Comparison of ENCODE assay signal across 8 cellular contexts in genomic region chr5:16666861-16667481, GRCh38. TPM values are rescaled to one million over a fixed set of nuclear protein-coding genes. Genes with fewer than 3 reads are reported as not detected.
DNase-seq lines count a peak whose midpoint lies in the region; ATAC-seq and TF ChIP-seq lines count a peak whose summit lies in the region.

No MANE protein-coding gene starts in this region.

- no peak overlapping the region for H3K27ac ChIP-seq in Peyer's patch
- no peak overlapping the region for H3K27ac ChIP-seq in neural cell (ENCODE audit: low read length)

- H3K36me3 ChIP-seq in Peyer's patch (peaks cover 0 to 52% (median 0%) of the 10 kb centered on the region in 3 donors), endocrine pancreas (ENCODE audit: control insufficient read depth, insufficient read depth, low read length) (no peaks in the 10 kb centered on the region), neural cell (ENCODE audit: insufficient read depth, low read length) (no peaks in the 10 kb centered on the region)

- no peaks in the 10 kb centered on the region for H3K9me2 ChIP-seq in neural cell (ENCODE audit: insufficient read depth, low read length)

- H3K4me3 ChIP-seq in Peyer's patch = no peak overlapping the region
- H3K4me3 ChIP-seq in endocrine pancreas (ENCODE audit: control insufficient read depth, insufficient read depth, low read length) = peak overlapping the region; percentile 32
- no peak overlapping the region for H3K4me3 ChIP-seq in neural cell (ENCODE audit: low read length)

- no peak for TF ChIP-seq EP300 in neural cell (conservative IDR thresholded peaks at IDR 0.05; ENCODE audit: poor library complexity, severe bottlenecking)

- DNase-seq in NCI-H2227 (lab: John Stamatoyannopoulos, UW; ENCODE audit: unreplicated experiment) (peak; percentile 38), NCI-H2227 treated with DMSO at 0.1 percent for 48 hours (lab: John Stamatoyannopoulos, UW) (no peak), Peyer's patch (no peak), NOMO-1 treated with DMSO at 0.1 percent for 48 hours (lab: John Stamatoyannopoulos, UW; ENCODE audit: unreplicated experiment) (no peak)

- TF ChIP-seq CTCF in Peyer's patch (IDR thresholded peaks at IDR 0.05) = peak in 4 of 6 experiments; percentile 4 to 49 (median 49)
- peak; percentile 70 for TF ChIP-seq CTCF in neural cell (IDR thresholded peaks at IDR 0.05; ENCODE audit: poor library complexity, severe bottlenecking)

- H3K9me3 ChIP-seq in Peyer's patch = no peaks in the 10 kb centered on the region
- H3K9me3 ChIP-seq in endocrine pancreas (ENCODE audit: control insufficient read depth, low read length) = no peaks in the 10 kb centered on the region
- H3K9me3 ChIP-seq in neural cell (ENCODE audit: low read length) = no peaks in the 10 kb centered on the region

- TF ChIP-seq RAD21 in neural cell (conservative IDR thresholded peaks at IDR 0.05) = peak; percentile 74

- H3K9ac ChIP-seq in endocrine pancreas (ENCODE audit: control insufficient read depth, insufficient read depth, low read length) = no peak overlapping the region
- H3K9ac ChIP-seq in neural cell (ENCODE audit: low read length) = no peak overlapping the region

- H2AFZ ChIP-seq in neural cell (ENCODE audit: low read depth, low read length) = no peak overlapping the region

- no peaks in the 10 kb centered on the region for H3F3A ChIP-seq in neural cell (ENCODE audit: insufficient read depth, low read length, poor library complexity, severe bottlenecking)

- H3K79me2 ChIP-seq in neural cell (replicated peaks; ENCODE audit: insufficient read depth, low read length) = no peaks in the 10 kb centered on the region

- H3K27me3 ChIP-seq in Peyer's patch = no peaks in the 10 kb centered on the region
- no peaks in the 10 kb centered on the region for H3K27me3 ChIP-seq in endocrine pancreas (ENCODE audit: control insufficient read depth, insufficient read depth, low read length)
- no peaks in the 10 kb centered on the region for H3K27me3 ChIP-seq in neural cell (ENCODE audit: insufficient read depth, low read depth, low read length)

- H3K4me2 ChIP-seq in neural cell (ENCODE audit: low read length) = no peak overlapping the region

- no peaks in the 10 kb centered on the region for H4K20me1 ChIP-seq in neural cell (ENCODE audit: insufficient read depth)

- TF ChIP-seq POLR2A in Peyer's patch (IDR thresholded peaks at IDR 0.05) = no peak

- ATAC-seq in GM19351 (IDR thresholded peaks at IDR 0.05; ENCODE audit: unreplicated experiment) (no peak), HG03097 (IDR thresholded peaks at IDR 0.05; ENCODE audit: low FRiP score, unreplicated experiment) (no peak)

- H3K4me1 ChIP-seq in Peyer's patch (no peaks in the 10 kb centered on the region), endocrine pancreas (ENCODE audit: control insufficient read depth, insufficient read depth, low read length) (no peaks in the 10 kb centered on the region)

TF ChIP-seq in neural cell, 6 proteins besides CTCF, POLR2A, EP300 and RAD21:
- TF ChIP-seq TAF1 (IDR thresholded peaks at IDR 0.05; ENCODE audit: low read depth) (no peak), EZH2 (IDR thresholded peaks at IDR 0.05; ENCODE audit: borderline replicate concordance, insufficient read depth, low read length, poor library complexity, severe bottlenecking) (no peak), SMC3 (conservative IDR thresholded peaks at IDR 0.05; ENCODE audit: poor library complexity) (peak; percentile 83)

RNA-seq across cellular contexts. Expression of gene RETREG1, which starts 50.2 kb away (rescaled TPM):
- 10 to 100 TPM; 11.6 to 70.1 (median 19.4) TPM for total RNA-seq in Peyer's patch
- polyA plus RNA-seq in neural cell = 20.4 and 25.4 TPM in 2 replicates
- polyA minus RNA-seq in neural cell = 20.0 and 21.8 TPM in 2 replicates
